Comparison of ENCODE assay signal across 22 cellular contexts in genomic region chr22:33898121-33898520, GRCh38. TPM values are rescaled to one million over a fixed set of nuclear protein-coding genes. Genes with fewer than 3 reads are reported as not detected.
DNase-seq lines count a peak whose midpoint lies in the region; ATAC-seq and TF ChIP-seq lines count a peak whose summit lies in the region.
"Had no signal": no experiment of that assay in that cellular context is flagged by ENCODE, and none has a peak within 500 bp of the region (broad histone marks: within the 10 kb centered on the region; RNA-seq: fewer than 3 reads in every experiment).

No MANE protein-coding gene starts in this region.

- H3K9me3 Mint-ChIP-seq in glutamatergic neuron (ENCODE audit: unreplicated experiment) (peaks cover 9% of the 10 kb centered on the region), chondrocyte (ENCODE audit: low read depth) (no peaks in the 10 kb centered on the region)

- TF ChIP-seq CTCF in NB4 (IDR thresholded peaks at IDR 0.05; ENCODE audit: low read depth, low read length) (no peak), glutamatergic neuron (IDR thresholded peaks at IDR 0.05; ENCODE audit: partially characterized antibody, unreplicated experiment) (no peak), chondrocyte (IDR thresholded peaks at IDR 0.05) (no peak)

- H3K9ac ChIP-seq in BLaER1 = peak overlapping the region; percentile 60; the same call in 1 of the 2 replicates
- peak overlapping the region; percentile 30; the same call in 1 of the 2 replicates for H3K9ac ChIP-seq in ES-I3 (ENCODE audit: low read depth, low read length)
- H3K9ac ChIP-seq: KMS-11 had no signal

- WGBS in right cardiac atrium = 83% methylated on average over 7 of the region's 7 CpGs

- H3K27me3 Mint-ChIP-seq in glutamatergic neuron (ENCODE audit: unreplicated experiment) (no peaks in the 10 kb centered on the region), chondrocyte (ENCODE audit: low read depth) (no peaks in the 10 kb centered on the region)

- no peaks in the 10 kb centered on the region for H4K20me1 ChIP-seq in BLaER1

- peaks cover 17% of the 10 kb centered on the region for H3K9me3 ChIP-seq in BLaER1
- no peaks in the 10 kb centered on the region for H3K9me3 ChIP-seq in ES-I3 (ENCODE audit: control insufficient read depth, insufficient read depth, low read length)
- H3K9me3 ChIP-seq in right cardiac atrium (ENCODE audit: control insufficient read depth, low read length) = no peaks in the 10 kb centered on the region

- H3K4me1 ChIP-seq in BLaER1 (peaks cover 65% of the 10 kb centered on the region), ES-I3 (ENCODE audit: insufficient read depth, low read length) (peaks cover 61% of the 10 kb centered on the region), right cardiac atrium (ENCODE audit: control insufficient read depth, insufficient read depth, low read length) (peaks cover 13% of the 10 kb centered on the region)

- ATAC-seq in right cardiac atrium = no peak
- ATAC-seq: HCT116, SK-N-SH treated with all-trans-retinoic acid at 6 μM for 48 hours, T-cell had no signal

- H3K4me3 ChIP-seq in BLaER1 = no peak overlapping the region
- H3K4me3 ChIP-seq in NB4 (ENCODE audit: low read depth, low read length) = no peak overlapping the region
- H3K4me3 ChIP-seq in right cardiac atrium (ENCODE audit: low read length) = no peak overlapping the region

- no peak overlapping the region for H3K27ac Mint-ChIP-seq in glutamatergic neuron (ENCODE audit: unreplicated experiment)
- H3K27ac Mint-ChIP-seq in chondrocyte (ENCODE audit: unreplicated experiment) = no peak overlapping the region
- H3K27ac Mint-ChIP-seq: CD14-positive monocyte, T-cell had no signal

- TF ChIP-seq POLR2A in NB4 (IDR thresholded peaks at IDR 0.05; ENCODE audit: extremely low read depth, insufficient read length) = no peak

- H3K4me3 Mint-ChIP-seq in glutamatergic neuron (ENCODE audit: unreplicated experiment) (no peak overlapping the region), chondrocyte (ENCODE audit: unreplicated experiment) (no peak overlapping the region)
- H3K4me3 Mint-ChIP-seq: CD14-positive monocyte, T-cell had no signal

- intact Hi-C loops in right cardiac atrium (cut with DNase I) = no loop called here

- peak overlapping the region; percentile 77 for H3K27ac ChIP-seq in BLaER1
- peak overlapping the region; percentile 12 for H3K27ac ChIP-seq in right cardiac atrium (ENCODE audit: low read length)
- H3K27ac ChIP-seq: KMS-11 had no signal

- H3K27me3 ChIP-seq in BLaER1 (no peaks in the 10 kb centered on the region), right cardiac atrium (ENCODE audit: control insufficient read depth, insufficient read depth) (no peaks in the 10 kb centered on the region)

- H3K4me2 ChIP-seq in BLaER1 = peak overlapping the region; percentile 82
- H3K4me2 ChIP-seq: KMS-11 had no signal

- H3K36me3 Mint-ChIP-seq in glutamatergic neuron (ENCODE audit: unreplicated experiment) (no peaks in the 10 kb centered on the region), chondrocyte (ENCODE audit: low read depth) (no peaks in the 10 kb centered on the region)
- H3K36me3 Mint-ChIP-seq: CD14-positive monocyte, T-cell had no signal

- H3K4me1 Mint-ChIP-seq in glutamatergic neuron (ENCODE audit: low read depth, unreplicated experiment) = peaks cover 26% of the 10 kb centered on the region
- H3K4me1 Mint-ChIP-seq in chondrocyte (ENCODE audit: low read depth) = peaks cover 18% of the 10 kb centered on the region
- H3K4me1 Mint-ChIP-seq: CD14-positive monocyte, T-cell had no signal

- H3K36me3 ChIP-seq in BLaER1 = no peaks in the 10 kb centered on the region
- H3K36me3 ChIP-seq in ES-I3 (ENCODE audit: insufficient read depth, low read length) = no peaks in the 10 kb centered on the region; the same call in 1 of the 2 replicates

- DNase-seq in NB4 (ENCODE audit: low read depth) (peak; percentile 51), right cardiac atrium (no peak), glutamatergic neuron (no peak), chondrocyte (ENCODE audit: low spot score) (no peak)
- no peak for DNase-seq in activated CD4-positive, alpha-beta T cell treated with anti-CD3 and anti-CD28 coated beads, Interleukin-2, amount 50 U/mL, for 4 hours
- no peak for DNase-seq in activated CD4-positive, alpha-beta T cell treated with anti-CD3 and anti-CD28 coated beads for 48 hours
- DNase-seq: ACHN; DMS79; NCI-H1048; NCI-H1930; NCI-H2171; NCI-H446; NCI-H526 treated with DMSO at 0.1 percent for 48 hours; NK-92 treated with Interleukin-12 subunit alpha and Interleukin-12 subunit beta, amount 100 ng/mL, for 24 hours; SHP77 treated with DMSO at 0.1 percent for 48 hours; T-cell had no signal

RNA-seq across cellular contexts. Expression of gene LARGE1, which starts 22.2 kb away (rescaled TPM):
- total RNA-seq in right cardiac atrium (10 to 100 TPM; 57.6 to 100.0 (median 75.8) TPM), glutamatergic neuron (ENCODE audit: unreplicated experiment) (81.2 TPM), chondrocyte (21.3 to 24.8 TPM (median 22.6 TPM) in 3 replicates)
- polyA plus RNA-seq in right cardiac atrium = 23.8 TPM
